ENCODE assay signal across 8 cellular contexts in genomic region chr14:49892636-49893308, GRCh38. TPM values are rescaled to one million over a fixed set of nuclear protein-coding genes. Genes with fewer than 3 reads are reported as not detected.
DNase-seq lines count a peak whose midpoint lies in the region; ATAC-seq and TF ChIP-seq lines count a peak whose summit lies in the region.

Gene ARF6, plus strand, starts transcription at chr14:49893082. Its CDS starts 655 bp downstream, at chr14:49893737.

- TF ChIP-seq POLR2A in prostate gland (IDR thresholded peaks at IDR 0.05), result peak; percentile 96

- H3K4me1 ChIP-seq in left ventricle myocardium inferior, result peaks cover 61% of the 10 kb centered on the region
- H3K4me1 ChIP-seq in prostate gland (replicated peaks), result peaks cover 9% of the 10 kb centered on the region
- H3K4me1 ChIP-seq in urinary bladder (ENCODE audit: insufficient read depth), result no peaks in the 10 kb centered on the region

- H3K36me3 ChIP-seq in left ventricle myocardium inferior (peaks cover 14% of the 10 kb centered on the region), prostate gland (no peaks in the 10 kb centered on the region), urinary bladder (ENCODE audit: insufficient read depth) (no peaks in the 10 kb centered on the region)

- intact Hi-C loops in T-helper 1 cell treated with Interleukin-12 subunit alpha and Interleukin-12 subunit beta and Interleukin-4 antibody, amounts not matched to agents 30 ng/mL and 1 ng/mL, for 36 hours (cut with micrococcal nuclease), result loop anchor here (1.0 kb wide), 14 partner anchors 13 to 420 kb away; partner anchors contain the start of genes DMAC2L, L2HGDH and VCPKMT
- intact Hi-C loops in left ventricle myocardium inferior (cut with micrococcal nuclease) (no loop called here), prostate gland (cut with DNase I) (loop anchor here (5.0 to 10.0 kb wide), 2 partner anchors 110 to 212 kb away; no protein-coding TSS in a partner anchor)

- peak; percentile 74 for ATAC-seq in HG02870 (IDR thresholded peaks at IDR 0.05; ENCODE audit: unreplicated experiment)

- peak within 1 kb of the TSS; percentile 96 for H3K4me3 ChIP-seq in left ventricle myocardium inferior
- H3K4me3 ChIP-seq in prostate gland, result peak within 1 kb of the TSS; percentile 95 to 98
- peak within 1 kb of the TSS; percentile 83 for H3K4me3 ChIP-seq in urinary bladder (ENCODE audit: low read depth, low read length)

- H3K9me3 ChIP-seq in left ventricle myocardium inferior (replicated peaks), result no peaks in the 10 kb centered on the region
- H3K9me3 ChIP-seq in prostate gland, result no peaks in the 10 kb centered on the region

- TF ChIP-seq CTCF in GM13976 (IDR thresholded peaks at IDR 0.05; ENCODE audit: borderline replicate concordance, control extremely low read depth, extremely low read depth, insufficient read depth, missing control alignments), result peak; percentile 14
- TF ChIP-seq CTCF in left ventricle myocardium inferior (IDR thresholded peaks at IDR 0.05; ENCODE audit: borderline replicate concordance), result peak; percentile 9
- peak in 3 of 4 experiments; percentile 24 to 69 (median 52) for TF ChIP-seq CTCF in prostate gland (IDR thresholded peaks at IDR 0.05)

- DNase-seq in GM13976 (ENCODE audit: low spot score) (peak; percentile 97), NCI-H146 treated with DMSO at 0.1 percent for 48 hours (lab: John Stamatoyannopoulos, UW; ENCODE audit: unreplicated experiment) (peak; percentile 82), amniotic stem cell (lab: John Stamatoyannopoulos, UW) (peak; percentile 96), left ventricle myocardium inferior (peak; percentile 99), prostate gland (ENCODE audit: low spot score) (peak; percentile 97)

- 0% methylated on average over 49 of the region's 66 CpGs for WGBS in prostate gland
- WGBS in urinary bladder, result under 1% methylated on average over 66 of the region's 66 CpGs

- in situ Hi-C loops in GM13976 (cut with MboI; ENCODE audit: low sequenced_read_pairs, unreplicated experiment), result loop anchor here (10.0 kb wide), 2 partner anchors 112 to 192 kb away; no protein-coding TSS in a partner anchor

- H3K27ac ChIP-seq in left ventricle myocardium inferior (replicated peaks) (peak within 1 kb of the TSS; percentile 100), prostate gland (peak within 1 kb of the TSS; percentile 99 to 100), urinary bladder (ENCODE audit: low read depth) (peak within 1 kb of the TSS; percentile 99)

- H3K27me3 ChIP-seq in left ventricle myocardium inferior (ENCODE audit: low read depth) (no peaks in the 10 kb centered on the region), prostate gland (replicated peaks; ENCODE audit: insufficient read depth) (no peaks in the 10 kb centered on the region)

RNA-seq across cellular contexts. Expression of gene ARF6, which starts in this region (rescaled TPM):
- 188 TPM in 2 replicates for total RNA-seq in T-helper 1 cell treated with Interleukin-12 subunit alpha and Interleukin-12 subunit beta and Interleukin-4 antibody, amounts not matched to agents 30 ng/mL and 1 ng/mL, for 36 hours
- 24.4 TPM for total RNA-seq in left ventricle myocardium inferior
- 10 to 100 TPM; 64.3 to 92.7 TPM for total RNA-seq in prostate gland
- total RNA-seq in urinary bladder, result 49.1 TPM
- 36.9 TPM for polyA plus RNA-seq in urinary bladder

Comparison
In these comparisons a context has a peak if more than half of its experiments do, and no peak if none do; other contexts are left out.
1. Peak in every context shown above with its lines: DNase-seq, ATAC-seq, H3K4me3 ChIP-seq and H3K27ac ChIP-seq.